8 cellular contexts compared by ENCODE assay signal in genomic region chr3:40524571-40525285, GRCh38. TPM values are rescaled to one million over a fixed set of nuclear protein-coding genes. Genes with fewer than 3 reads are reported as not detected.
DNase-seq lines count a peak whose midpoint lies in the region; ATAC-seq and TF ChIP-seq lines count a peak whose summit lies in the region.

Gene ZNF621 (plus strand): TSS chr3:40524960. CDS start chr3:40525841, 881 bp downstream.

- H3K9me3 Mint-ChIP-seq in H9 (no peaks in the 10 kb centered on the region), glutamatergic neuron (ENCODE audit: unreplicated experiment) (peaks cover 3% of the 10 kb centered on the region)
- H3K9me3 Mint-ChIP-seq in activated naive CD4-positive, alpha-beta T cell treated with anti-CD3 and anti-CD28 coated beads, Interleukin-2, amount 50 U/mL, for 72 hours = no peaks in the 10 kb centered on the region

- H3K36me3 ChIP-seq in ovary (no peaks in the 10 kb centered on the region), thymus (ENCODE audit: control insufficient read depth, insufficient read depth) (peaks cover 4% of the 10 kb centered on the region)

- H3K4me1 Mint-ChIP-seq in H9 = peaks cover 12 to 18% of the 10 kb centered on the region in 2 experiments
- peaks cover 7% of the 10 kb centered on the region for H3K4me1 Mint-ChIP-seq in glutamatergic neuron (ENCODE audit: low read depth, unreplicated experiment)

- intact Hi-C loops in ovary (cut with DNase I) = no loop called here

- H2AK5ac ChIP-seq in H9 (ENCODE audit: insufficient read length, low read length) = no peak within 1 kb of the TSS

- H3K9me3 ChIP-seq in H9 (ENCODE audit: control insufficient read depth, low read depth, low read length) = no peaks in the 10 kb centered on the region
- peaks cover 0 to 6% of the 10 kb centered on the region in 2 donors for H3K9me3 ChIP-seq in ovary
- no peaks in the 10 kb centered on the region for H3K9me3 ChIP-seq in thymus (ENCODE audit: control insufficient read depth)

- no CpG with 5 or more reads among the region's 59 CpGs for WGBS in H9 (ENCODE audit: extremely low coverage, insufficient read length, low lambda C conversion rate)
- 0 to 1% (median 1%) methylated on average over 37 to 59 of the region's 59 CpGs for WGBS in ovary, 3 donors
- 1% methylated on average over 59 of the region's 59 CpGs for WGBS in thymus

- peak within 1 kb of the TSS; percentile 95 for H3K18ac ChIP-seq in H9 (ENCODE audit: insufficient read length, low read depth, low read length)

- H2BK20ac ChIP-seq in H9 (ENCODE audit: low read depth, low read length, poor library complexity, severe bottlenecking) = no peak within 1 kb of the TSS

- H3K4me1 ChIP-seq in H9 (ENCODE audit: insufficient read depth, low read length) (no peaks in the 10 kb centered on the region), ovary (ENCODE audit: insufficient read depth) (peaks cover 7% of the 10 kb centered on the region), thymus (ENCODE audit: control insufficient read depth, insufficient read depth, low read length) (peaks cover 4% of the 10 kb centered on the region)

- peak; percentile 88 for TF ChIP-seq POLR2A in ovary (IDR thresholded peaks at IDR 0.05)

- H4K8ac ChIP-seq in H9 (replicated peaks; ENCODE audit: insufficient read length, low read depth, low read length) = peak within 1 kb of the TSS; percentile 54

- DNase-seq in GM04503 (ENCODE audit: low read depth) = peak; percentile 39
- peak; percentile 90 for DNase-seq in H9
- DNase-seq in M059J (ENCODE audit: low read depth) = peak; percentile 80
- DNase-seq in SKM-1 (lab: John Stamatoyannopoulos, UW; ENCODE audit: unreplicated experiment) = peak; percentile 67
- DNase-seq in activated naive CD4-positive, alpha-beta T cell treated with anti-CD3 and anti-CD28 coated beads, Interleukin-2, amount 50 U/mL, for 72 hours (ENCODE audit: low spot score in 2 of 2) = peak; percentile 86 to 88
- DNase-seq in glutamatergic neuron = peak; percentile 96
- peak; percentile 88 to 94 (median 90) for DNase-seq in ovary

- no peak within 1 kb of the TSS for H2AFZ ChIP-seq in H9 (ENCODE audit: low read length)

- H3K23ac ChIP-seq in H9 (ENCODE audit: insufficient read length, low read depth, low read length) = no peak within 1 kb of the TSS

- no peak within 1 kb of the TSS for H2BK15ac ChIP-seq in H9 (ENCODE audit: low read depth, low read length)

- H3K4me3 Mint-ChIP-seq in H9 (peak within 1 kb of the TSS; percentile 92 to 97), glutamatergic neuron (ENCODE audit: unreplicated experiment) (peak within 1 kb of the TSS; percentile 97)

- peaks cover 2% of the 10 kb centered on the region for H3K79me1 ChIP-seq in H9 (ENCODE audit: insufficient read depth, low read depth, low read length, poor library complexity, severe bottlenecking)

- H2BK120ac ChIP-seq in H9 (ENCODE audit: low read depth, low read length, poor library complexity, severe bottlenecking) = no peak within 1 kb of the TSS

- H3K36me3 Mint-ChIP-seq in H9 (ENCODE audit: insufficient read depth in 1 of 3, low read depth in 3 of 3) (peaks cover 19 to 33% (median 29%) of the 10 kb centered on the region in 3 experiments), glutamatergic neuron (ENCODE audit: unreplicated experiment) (no peaks in the 10 kb centered on the region)
- H3K36me3 Mint-ChIP-seq in activated naive CD4-positive, alpha-beta T cell treated with anti-CD3 and anti-CD28 coated beads, Interleukin-2, amount 50 U/mL, for 72 hours = peaks cover 28 to 32% of the 10 kb centered on the region in 2 donors

- H3K4me2 ChIP-seq in H9 (ENCODE audit: insufficient read depth, insufficient read length, low read length) = peak within 1 kb of the TSS; percentile 89

- peak; percentile 98 to 100 for ATAC-seq in activated naive CD4-positive, alpha-beta T cell treated with anti-CD3 and anti-CD28 coated beads, Interleukin-2, amount 50 U/mL, for 72 hours

- H3K27me3 Mint-ChIP-seq in H9 (ENCODE audit: low read depth) (no peaks in the 10 kb centered on the region), glutamatergic neuron (ENCODE audit: unreplicated experiment) (peaks cover 9% of the 10 kb centered on the region)

- H3K4me3 ChIP-seq in ovary = peak within 1 kb of the TSS; percentile 51
- peak within 1 kb of the TSS; percentile 73 for H3K4me3 ChIP-seq in thymus (ENCODE audit: low read length)

- no peak within 1 kb of the TSS for H3K56ac ChIP-seq in H9 (ENCODE audit: insufficient read length, low read depth, low read length)

- peak within 1 kb of the TSS; percentile 47 for H4K5ac ChIP-seq in H9 (ENCODE audit: insufficient read length, low read depth, low read length)

- H3K9ac ChIP-seq in H9 (ENCODE audit: extremely low read depth, insufficient read length, low read length) = peak within 1 kb of the TSS; percentile 83

- H3K23me2 ChIP-seq in H9 (ENCODE audit: insufficient read length, low read depth, low read length, poor library complexity, severe bottlenecking) = peaks cover 11% of the 10 kb centered on the region

- H2BK5ac ChIP-seq in H9 (ENCODE audit: insufficient read length, low read length) = no peak within 1 kb of the TSS

- no peaks in the 10 kb centered on the region for H4K20me1 ChIP-seq in H9 (ENCODE audit: control insufficient read depth, insufficient read depth, insufficient read length)

- TF ChIP-seq CTCF in H9 (conservative IDR thresholded peaks at IDR 0.05) (peak; percentile 14; the same call in 1 of the 3 replicates), glutamatergic neuron (IDR thresholded peaks at IDR 0.05; ENCODE audit: partially characterized antibody, unreplicated experiment) (no peak), ovary (IDR thresholded peaks at IDR 0.05) (no peak)

- no peak for TF ChIP-seq EP300 in ovary (IDR thresholded peaks at IDR 0.05)

- H3K4ac ChIP-seq in H9 (ENCODE audit: low read depth, low read length) = peak within 1 kb of the TSS; percentile 15; the same call in 1 of the 2 replicates

- peak within 1 kb of the TSS; percentile 0 for H3K27ac ChIP-seq in H9 (ENCODE audit: insufficient read length, low read depth, low read length)
- H3K27ac ChIP-seq in ovary = peak within 1 kb of the TSS; percentile 54 to 72
- H3K27ac ChIP-seq in thymus (ENCODE audit: low read depth) = peak within 1 kb of the TSS; percentile 92

- peak within 1 kb of the TSS; percentile 94 for H3K14ac ChIP-seq in H9 (ENCODE audit: insufficient read depth, low read length)

- peak within 1 kb of the TSS; percentile 61 for H3T11ph ChIP-seq in H9 (ENCODE audit: low read length)

- no peaks in the 10 kb centered on the region for H3K27me3 ChIP-seq in H9 (ENCODE audit: insufficient read depth, low read length)
- no peaks in the 10 kb centered on the region for H3K27me3 ChIP-seq in ovary
- no peaks in the 10 kb centered on the region for H3K27me3 ChIP-seq in thymus (ENCODE audit: control insufficient read depth, insufficient read depth)

- no peaks in the 10 kb centered on the region for H3K79me2 ChIP-seq in H9 (ENCODE audit: insufficient read depth, low read length)

- no peak within 1 kb of the TSS for H2BK12ac ChIP-seq in H9 (ENCODE audit: insufficient read length, low read depth, low read length)

- H3K27ac Mint-ChIP-seq in H9 (peak within 1 kb of the TSS; percentile 84 to 99 (median 97)), glutamatergic neuron (ENCODE audit: unreplicated experiment) (peak within 1 kb of the TSS; percentile 97)
- H3K27ac Mint-ChIP-seq in activated naive CD4-positive, alpha-beta T cell treated with anti-CD3 and anti-CD28 coated beads, Interleukin-2, amount 50 U/mL, for 72 hours = peak within 1 kb of the TSS; percentile 92 to 98

- no peak within 1 kb of the TSS for H4K91ac ChIP-seq in H9 (ENCODE audit: insufficient read length, low read depth, low read length)

RNA-seq across cellular contexts. Expression of gene ZNF621, which starts in this region (rescaled TPM):
- total RNA-seq in H9 (2021) = 22.9 and 23.8 TPM in 2 replicates
- 3.4 and 7.9 TPM in 2 replicates for total RNA-seq in M059J (2014; rRNA removed; shearing (Covaris generic))
- 10 to 100 TPM; 21.8 to 25.2 TPM for total RNA-seq in activated naive CD4-positive, alpha-beta T cell treated with anti-CD3 and anti-CD28 coated beads, Interleukin-2, amount 50 U/mL, for 72 hours
- 34.8 TPM for total RNA-seq in glutamatergic neuron (ENCODE audit: unreplicated experiment)
- 10 to 100 TPM in 5 of 7 donors, 1 to 10 TPM in 2; 8.0 to 28.5 (median 17.6) TPM for total RNA-seq in ovary
- 10 to 100 TPM; 12.2 to 23.8 TPM for polyA plus RNA-seq in ovary
- polyA plus RNA-seq in thymus = 23.2 TPM

Comparison
In these comparisons a context has a peak if more than half of its experiments do, and no peak if none do; other contexts are left out.
1. Peak in every context shown above with its lines: DNase-seq, ATAC-seq, H3K4me3 ChIP-seq and H3K27ac ChIP-seq.
2. DNase-seq: peak in every context shown above with its lines; median percentile 96 in glutamatergic neuron; 90 in H9; 90 in ovary; 87 in activated naive CD4-positive, alpha-beta T cell treated with anti-CD3 and anti-CD28 coated beads, Interleukin-2, amount 50 U/mL, for 72 hours; 80 in M059J; 67 in SKM-1; 39 in GM04503.
3. H3K27ac ChIP-seq: peak in every context shown above with its lines; median percentile 92 in thymus; 63 in ovary; 0 in H9.